In the genomic region with DNA sequence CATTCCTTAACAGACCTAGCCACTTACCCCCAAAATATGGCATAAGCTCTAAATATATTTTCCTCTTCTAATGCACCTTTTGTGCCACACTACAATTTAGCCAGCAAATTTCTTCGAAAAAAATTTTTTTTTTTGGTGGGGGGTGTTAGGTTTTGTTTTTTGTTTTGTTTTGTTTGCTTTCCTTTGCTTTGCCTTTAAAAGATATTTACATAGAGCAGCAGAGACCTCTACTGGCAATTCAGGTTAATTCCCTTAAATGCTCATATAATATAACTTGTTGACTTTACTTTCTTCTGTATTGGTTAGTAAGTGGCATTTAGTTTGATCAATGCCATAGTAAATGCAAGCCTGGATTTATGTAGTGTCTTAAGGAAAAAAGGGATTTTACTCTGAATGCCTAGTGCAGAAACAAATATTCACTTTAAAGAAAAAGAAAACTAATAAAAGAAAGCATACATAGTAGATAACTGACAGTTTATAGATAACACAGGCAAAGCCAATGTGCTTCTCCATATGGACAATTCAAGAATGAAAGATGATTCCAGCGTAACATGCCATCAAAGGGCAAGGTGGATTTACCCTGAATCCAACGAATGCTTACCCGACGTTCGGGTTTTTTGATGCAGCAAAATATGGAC, we compare ENCODE assay signal across 1 cellular context.
TF ChIP-seq lines count a peak whose summit lies in the region.

No MANE protein-coding gene starts in this region.

TF ChIP-seq in SK-N-SH treated with all-trans-retinoic acid at 6 μM for 48 hours, 23 proteins besides CTCF, POLR2A, EP300 and RAD21 (continued from another document):
- no peak for TF ChIP-seq CREB5 (CRISPR knock-in tag; IDR thresholded peaks at IDR 0.05; ENCODE audit: low read depth)
- TF ChIP-seq PPARA (CRISPR knock-in tag; IDR thresholded peaks at IDR 0.05; ENCODE audit: borderline replicate concordance) = no peak
- TF ChIP-seq CSDC2 (CRISPR knock-in tag; IDR thresholded peaks at IDR 0.05) = no peak
